ENCODE assay signal across 23 cellular contexts in the genomic region with DNA sequence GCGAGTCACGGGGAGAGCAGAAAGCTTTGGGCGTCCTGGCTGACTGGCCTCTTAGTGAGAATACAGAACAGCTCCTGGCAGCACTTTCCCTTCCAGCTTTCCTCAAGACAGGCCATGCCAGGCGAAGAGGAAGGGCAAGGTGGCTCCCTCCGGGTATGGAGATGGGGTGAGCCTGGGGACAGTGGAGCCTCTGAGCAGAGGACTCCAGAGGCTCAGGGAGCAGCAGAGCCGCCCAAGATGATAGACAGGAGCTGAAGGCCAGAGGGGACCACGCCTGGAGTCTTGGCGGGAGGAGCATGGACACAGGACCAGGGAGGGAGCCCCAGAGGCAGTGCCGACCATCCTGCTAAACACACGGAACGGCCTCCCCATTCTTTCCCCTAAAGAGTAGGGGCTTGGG.
DNase-seq lines count a peak whose midpoint lies in the region; ATAC-seq and TF ChIP-seq lines count a peak whose summit lies in the region.
"Had no signal": no experiment of that assay in that cellular context is flagged by ENCODE, and none has a peak within 500 bp of the region (broad histone marks: within the 10 kb centered on the region; RNA-seq: fewer than 3 reads in every experiment).

No MANE protein-coding gene starts in this region.

- intact Hi-C loops in stomach (cut with DNase I; ENCODE audit: low total_unique reads) (no loop called here), sciatic nerve (cut with DNase I) (no loop called here)

- no peak for ATAC-seq in HG03045 (IDR thresholded peaks at IDR 0.05; ENCODE audit: unreplicated experiment)
- no peak for ATAC-seq in sciatic nerve
- ATAC-seq: A549, HCT116 had no signal

- H3K9me3 Mint-ChIP-seq in H9 (no peaks in the 10 kb centered on the region), osteocyte (ENCODE audit: unreplicated experiment) (no peaks in the 10 kb centered on the region)
- H3K9me3 Mint-ChIP-seq: CD14-positive monocyte; CD4-positive, alpha-beta T cell had no signal

- DNase-seq in H9: no peak
- peak; percentile 46 for DNase-seq in islet precursor cell
- DNase-seq in osteocyte (ENCODE audit: extremely low spot score, unreplicated experiment): no peak
- DNase-seq in iPS-NIHi7 (ENCODE audit: extremely low spot score): no peak
- DNase-seq in stomach: no peak
- no peak for DNase-seq in sciatic nerve (ENCODE audit: low spot score)
- DNase-seq: 8988T; ACHN; AML-193; BE2C; Calu3; CD4-positive, alpha-beta T cell; COR-L47; DMS53; DMS79 treated with DMSO at 0.1 percent for 48 hours; GF-D8; GOT3; H7 had no signal

- H3K9me3 ChIP-seq in H9 (ENCODE audit: control insufficient read depth, low read depth, low read length): no peaks in the 10 kb centered on the region
- no peaks in the 10 kb centered on the region for H3K9me3 ChIP-seq in stomach
- H3K9me3 ChIP-seq: A549; BE2C; BLaER1 treated with 17β-estradiol and CSF1 and Interleukin-3, amounts not matched to agents 10 nM and 100 nM had no signal

- H3K36me3 ChIP-seq in stomach: no peaks in the 10 kb centered on the region
- H3K36me3 ChIP-seq: BE2C; BLaER1 treated with 17β-estradiol and CSF1 and Interleukin-3, amounts not matched to agents 10 nM and 100 nM had no signal

- no peak overlapping the region; the same call in 1 of the 2 replicates for H3K14ac ChIP-seq in H9 (ENCODE audit: insufficient read depth, low read length)

- no peak for TF ChIP-seq POLR2A in stomach (IDR thresholded peaks at IDR 0.05)

- no peak overlapping the region for H2BK120ac ChIP-seq in H9 (ENCODE audit: low read depth, low read length, poor library complexity, severe bottlenecking)

- H2AFZ ChIP-seq in H9 (ENCODE audit: low read length): no peak overlapping the region

- H3K27ac Mint-ChIP-seq in H9 (peak overlapping the region in 2 of 3 experiments; percentile 62 to 91; a peak in 2 of 7 replicates), osteocyte (ENCODE audit: unreplicated experiment) (peak overlapping the region; percentile 27)
- H3K27ac Mint-ChIP-seq: CD14-positive monocyte; CD4-positive, alpha-beta T cell had no signal

- H3K4me3 Mint-ChIP-seq in H9: no peak overlapping the region
- no peak overlapping the region for H3K4me3 Mint-ChIP-seq in osteocyte (ENCODE audit: unreplicated experiment)
- H3K4me3 Mint-ChIP-seq: CD14-positive monocyte; CD4-positive, alpha-beta T cell had no signal

- H3K27ac ChIP-seq in H9 (ENCODE audit: insufficient read length, low read depth, low read length): no peak overlapping the region
- no peak overlapping the region for H3K27ac ChIP-seq in stomach
- H3K27ac ChIP-seq: A549; BLaER1 treated with 17β-estradiol and CSF1 and Interleukin-3, amounts not matched to agents 10 nM and 100 nM had no signal

- H2AK5ac ChIP-seq in H9 (ENCODE audit: insufficient read length, low read length): no peak overlapping the region

- H3K4me1 ChIP-seq in H9 (ENCODE audit: insufficient read depth, low read length): peaks cover 15% of the 10 kb centered on the region; the same call in 1 of the 2 replicates
- H3K4me1 ChIP-seq in stomach: no peaks in the 10 kb centered on the region
- H3K4me1 ChIP-seq: A549, BE2C had no signal

- H2BK15ac ChIP-seq in H9 (ENCODE audit: low read depth, low read length): no peak overlapping the region

- no peak for TF ChIP-seq CTCF in H9 (conservative IDR thresholded peaks at IDR 0.05)
- no peak for TF ChIP-seq CTCF in osteocyte (IDR thresholded peaks at IDR 0.05)
- TF ChIP-seq CTCF in stomach (IDR thresholded peaks at IDR 0.05): no peak

- no peaks in the 10 kb centered on the region for H4K20me1 ChIP-seq in H9 (ENCODE audit: control insufficient read depth, insufficient read depth, insufficient read length)
- H4K20me1 ChIP-seq: BLaER1 treated with 17β-estradiol and CSF1 and Interleukin-3, amounts not matched to agents 10 nM and 100 nM had no signal

- no peaks in the 10 kb centered on the region; the same call in 1 of the 2 replicates for H3K27me3 Mint-ChIP-seq in H9 (ENCODE audit: low read depth)
- H3K27me3 Mint-ChIP-seq in osteocyte (ENCODE audit: unreplicated experiment): peaks cover 2% of the 10 kb centered on the region
- H3K27me3 Mint-ChIP-seq: CD4-positive, alpha-beta T cell had no signal

- no peak overlapping the region for H4K8ac ChIP-seq in H9 (replicated peaks; ENCODE audit: insufficient read length, low read depth, low read length)

- H3K23me2 ChIP-seq in H9 (ENCODE audit: insufficient read length, low read depth, low read length, poor library complexity, severe bottlenecking): no peaks in the 10 kb centered on the region

- H4K91ac ChIP-seq in H9 (ENCODE audit: insufficient read length, low read depth, low read length): no peak overlapping the region

- no peaks in the 10 kb centered on the region for H3K79me2 ChIP-seq in H9 (ENCODE audit: insufficient read depth, low read length)

- no peak for TF ChIP-seq EP300 in stomach (IDR thresholded peaks at IDR 0.05)

- H3K4me1 Mint-ChIP-seq in H9 (peaks cover 57 to 72% of the 10 kb centered on the region in 2 experiments), osteocyte (ENCODE audit: unreplicated experiment) (peaks cover 9% of the 10 kb centered on the region)

- H3K36me3 Mint-ChIP-seq in H9 (ENCODE audit: insufficient read depth in 1 of 3, low read depth in 3 of 3) (peaks cover 0 to 4% (median 0%) of the 10 kb centered on the region in 3 experiments; a peak in 2 of 7 replicates), osteocyte (ENCODE audit: unreplicated experiment) (no peaks in the 10 kb centered on the region)
- H3K36me3 Mint-ChIP-seq: CD14-positive monocyte had no signal

- H2BK5ac ChIP-seq in H9 (ENCODE audit: insufficient read length, low read length): no peak overlapping the region

- H3K4ac ChIP-seq in H9 (ENCODE audit: low read depth, low read length): no peak overlapping the region

- no peaks in the 10 kb centered on the region for H3K79me1 ChIP-seq in H9 (ENCODE audit: insufficient read depth, low read depth, low read length, poor library complexity, severe bottlenecking)

- H3K4me3 ChIP-seq in stomach: no peak overlapping the region
- H3K4me3 ChIP-seq: A549; BLaER1 treated with 17β-estradiol and CSF1 and Interleukin-3, amounts not matched to agents 10 nM and 100 nM had no signal

- no peak overlapping the region for H2BK20ac ChIP-seq in H9 (ENCODE audit: low read depth, low read length, poor library complexity, severe bottlenecking)

- WGBS in H9 (ENCODE audit: extremely low coverage, insufficient read length, low lambda C conversion rate): no CpG with 5 or more reads among the region's 11 CpGs
- WGBS in stomach, 5 donors: 91 to 93% (median 93%) methylated on average over 11 of the region's 11 CpGs

- H3K56ac ChIP-seq in H9 (ENCODE audit: insufficient read length, low read depth, low read length): no peak overlapping the region

- no peak overlapping the region for H3K9ac ChIP-seq in H9 (ENCODE audit: extremely low read depth, insufficient read length, low read length)
- H3K9ac ChIP-seq: BLaER1 treated with 17β-estradiol and CSF1 and Interleukin-3, amounts not matched to agents 10 nM and 100 nM had no signal

- H4K5ac ChIP-seq in H9 (ENCODE audit: insufficient read length, low read depth, low read length): no peak overlapping the region

- H3K18ac ChIP-seq in H9 (ENCODE audit: insufficient read length, low read depth, low read length): no peak overlapping the region

- no peak overlapping the region for H3K23ac ChIP-seq in H9 (ENCODE audit: insufficient read length, low read depth, low read length)

- H3K4me2 ChIP-seq in H9 (ENCODE audit: insufficient read depth, insufficient read length, low read length): no peak overlapping the region
- H3K4me2 ChIP-seq: A549; BLaER1 treated with 17β-estradiol and CSF1 and Interleukin-3, amounts not matched to agents 10 nM and 100 nM had no signal

- H3T11ph ChIP-seq in H9 (ENCODE audit: low read length): no peak overlapping the region

- H2BK12ac ChIP-seq in H9 (ENCODE audit: insufficient read length, low read depth, low read length): no peak overlapping the region

- H3K27me3 ChIP-seq in H9 (ENCODE audit: insufficient read depth, low read length): no peaks in the 10 kb centered on the region
- H3K27me3 ChIP-seq in stomach: no peaks in the 10 kb centered on the region
- H3K27me3 ChIP-seq: BE2C; BLaER1 treated with 17β-estradiol and CSF1 and Interleukin-3, amounts not matched to agents 10 nM and 100 nM had no signal
